Comparison of ENCODE assay signal across 8 cellular contexts in the genomic region with DNA sequence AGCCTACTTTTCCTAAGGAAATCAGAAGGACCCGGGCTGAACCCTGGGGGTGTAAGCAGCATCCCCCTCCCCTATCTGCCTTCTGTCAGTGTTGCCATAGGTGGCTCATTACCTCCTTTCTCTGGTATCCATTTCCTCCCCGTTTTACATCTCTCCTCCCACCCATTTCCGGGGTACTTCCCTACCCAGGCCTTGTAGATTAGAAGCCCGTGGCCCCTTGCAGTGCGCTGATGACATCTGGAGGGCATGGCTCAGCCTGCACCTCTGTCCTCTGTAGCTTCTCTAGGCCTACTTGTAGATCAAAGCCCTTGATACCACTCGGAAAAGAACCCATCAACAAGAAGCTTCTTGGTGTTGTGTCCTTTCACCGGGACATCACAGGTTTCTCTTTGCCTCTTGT.
A peak's percentile ranks its signal among the peaks of the same experiment; 100 is the strongest.
DNase-seq lines count a peak whose midpoint lies in the region; ATAC-seq and TF ChIP-seq lines count a peak whose summit lies in the region.

No MANE protein-coding gene starts in this region.

- TF ChIP-seq CTCF in spleen (IDR thresholded peaks at IDR 0.05 in 8 of 11, conservative IDR thresholded peaks at IDR 0.05 in 3 of 11), result peak in 1 of 11 experiments; percentile 10

- no peak overlapping the region for H4K8ac ChIP-seq in trophoblast cell (ENCODE audit: low read depth, low read length)

- peaks cover 6 to 34% (median 18%) of the 10 kb centered on the region in 6 donors for H3K4me1 ChIP-seq in spleen
- peaks cover 2 to 5% of the 10 kb centered on the region in 2 experiments for H3K4me1 ChIP-seq in trophoblast cell (ENCODE audit: control insufficient read depth in 1 of 2, insufficient read depth in 2 of 2, low read length in 2 of 2)

- H4K12ac ChIP-seq in trophoblast cell (ENCODE audit: low read depth, low read length), result no peak overlapping the region

- H3K4me2 ChIP-seq in trophoblast cell (ENCODE audit: low read length), result no peak overlapping the region

- H3K27me3 ChIP-seq in spleen (replicated peaks in 1 of 7) (no peaks in the 10 kb centered on the region), trophoblast cell (ENCODE audit: insufficient read depth, low read length) (no peaks in the 10 kb centered on the region)

- H3K9me3 ChIP-seq in spleen, result no peaks in the 10 kb centered on the region
- no peaks in the 10 kb centered on the region for H3K9me3 ChIP-seq in trophoblast cell (ENCODE audit: insufficient read depth, low read depth, low read length)

- peak; percentile 30 for TF ChIP-seq POLR2A in GM19193 (IDR thresholded peaks at IDR 0.05; ENCODE audit: extremely low read depth, insufficient read depth, insufficient read length)
- TF ChIP-seq POLR2A in spleen (IDR thresholded peaks at IDR 0.05), result no peak

- no peak overlapping the region for H3K14ac ChIP-seq in trophoblast cell (ENCODE audit: low read length)

- H3K18ac ChIP-seq in trophoblast cell (ENCODE audit: low read length), result no peak overlapping the region

- no peaks in the 10 kb centered on the region for H3K79me1 ChIP-seq in trophoblast cell (ENCODE audit: low read length)

- H2AK5ac ChIP-seq in trophoblast cell (ENCODE audit: low read length), result no peak overlapping the region

- no peaks in the 10 kb centered on the region for H3K79me2 ChIP-seq in trophoblast cell (ENCODE audit: control insufficient read depth, insufficient read depth, low read length, poor library complexity)

- no peak overlapping the region for H2BK5ac ChIP-seq in trophoblast cell (ENCODE audit: low read depth, low read length, poor library complexity)

- H3K27ac ChIP-seq in spleen (peak overlapping the region in 6 of 8 donors; percentile 9 to 43 (median 24)), trophoblast cell (ENCODE audit: low read depth, low read length) (no peak overlapping the region)

- no peak overlapping the region for H2BK120ac ChIP-seq in trophoblast cell (ENCODE audit: insufficient read depth, low read length, poor library complexity)

- WGBS in spleen, 5 donors, result 45 to 62% (median 48%) methylated on average over 7 of the region's 7 CpGs
- no CpG with 5 or more reads among the region's 7 CpGs for WGBS in trophoblast cell (ENCODE audit: extremely low coverage, insufficient coverage, insufficient read length)

- H3K36me3 ChIP-seq in spleen (peaks cover 0 to 8% (median 0%) of the 10 kb centered on the region in 6 donors), trophoblast cell (ENCODE audit: control insufficient read depth in 1 of 2, insufficient read depth in 2 of 2, low read length in 2 of 2) (peaks cover 0 to 5% of the 10 kb centered on the region in 2 experiments)

- peak; percentile 58 for ATAC-seq in HG03108 (IDR thresholded peaks at IDR 0.05; ENCODE audit: unreplicated experiment)

- H3K4ac ChIP-seq in trophoblast cell (ENCODE audit: low read depth, low read length), result no peak overlapping the region

- DNase-seq in activated T-cell treated with anti-CD3 and anti-CD28 coated beads for 1 hour (ENCODE audit: low read depth), result peak; percentile 22
- peak; percentile 78 for DNase-seq in spleen
- no peak for DNase-seq in trophoblast cell
- no peak for DNase-seq in dedifferentiated amniotic fluid mesenchymal stem cell (ENCODE audit: extremely low spot score)
- DNase-seq in LoVo (ENCODE audit: low spot score), result no peak
- DNase-seq in NCI-H187 treated with DMSO at 0.1 percent for 48 hours (lab: John Stamatoyannopoulos, UW), result no peak

- intact Hi-C loops in spleen (cut with DNase I; ENCODE audit: low total_unique reads), result no loop called here

- no peak overlapping the region for H2BK12ac ChIP-seq in trophoblast cell (ENCODE audit: low read length)

- H3K9ac ChIP-seq in trophoblast cell (ENCODE audit: low read length), result no peak overlapping the region

- H2AFZ ChIP-seq in trophoblast cell (ENCODE audit: insufficient read depth, low read length, poor library complexity), result no peak overlapping the region

- H3K4me3 ChIP-seq in spleen (no peak overlapping the region), trophoblast cell (ENCODE audit: low read depth, low read length) (no peak overlapping the region)

- H4K91ac ChIP-seq in trophoblast cell (ENCODE audit: low read depth, low read length), result no peak overlapping the region

- no peak overlapping the region for H3K23ac ChIP-seq in trophoblast cell (ENCODE audit: low read length)

Comparison
In these comparisons a context has a peak if more than half of its experiments do, and no peak if none do; other contexts are left out.
1. DNase-seq: peak in activated T-cell treated with anti-CD3 and anti-CD28 coated beads for 1 hour (single experiment) and spleen (single experiment); none in trophoblast cell (0 of 2), dedifferentiated amniotic fluid mesenchymal stem cell (single experiment), LoVo (single experiment) and NCI-H187 treated with DMSO at 0.1 percent for 48 hours (single experiment).